In genomic region chr3:56921573-56922571, GRCh38 we compare ENCODE assay signal across 1 cellular context.
TF ChIP-seq lines count a peak whose summit lies in the region.

No MANE protein-coding gene starts in this region.

TF ChIP-seq in IMR-90, 13 proteins besides CTCF, POLR2A, EP300 and RAD21:
- TF ChIP-seq CHD1 (IDR thresholded peaks at IDR 0.05; ENCODE audit: low read depth, low read length) (no peak), RFX5 (IDR thresholded peaks at IDR 0.05; ENCODE audit: low read depth, low read length) (no peak), MAFK (IDR thresholded peaks at IDR 0.05; ENCODE audit: low read depth, low read length) (no peak), FOS (IDR thresholded peaks at IDR 0.05; ENCODE audit: low read depth, low read length) (no peak), CEBPB (IDR thresholded peaks at IDR 0.05; ENCODE audit: low read depth, low read length) (no peak), MAZ (IDR thresholded peaks at IDR 0.05; ENCODE audit: borderline replicate concordance, low read depth, low read length) (no peak), MXI1 (IDR thresholded peaks at IDR 0.05; ENCODE audit: borderline replicate concordance, low read depth, low read length) (no peak), BHLHE40 (IDR thresholded peaks at IDR 0.05; ENCODE audit: low read depth, low read length) (no peak), RCOR1 (IDR thresholded peaks at IDR 0.05; ENCODE audit: insufficient replicate concordance, low read length) (no peak), NFE2L2 (IDR thresholded peaks at IDR 0.05; ENCODE audit: low read depth, low read length) (no peak), SMC3 (IDR thresholded peaks at IDR 0.05; ENCODE audit: low read depth, low read length) (no peak)
- TF ChIP-seq, protein P1, sequence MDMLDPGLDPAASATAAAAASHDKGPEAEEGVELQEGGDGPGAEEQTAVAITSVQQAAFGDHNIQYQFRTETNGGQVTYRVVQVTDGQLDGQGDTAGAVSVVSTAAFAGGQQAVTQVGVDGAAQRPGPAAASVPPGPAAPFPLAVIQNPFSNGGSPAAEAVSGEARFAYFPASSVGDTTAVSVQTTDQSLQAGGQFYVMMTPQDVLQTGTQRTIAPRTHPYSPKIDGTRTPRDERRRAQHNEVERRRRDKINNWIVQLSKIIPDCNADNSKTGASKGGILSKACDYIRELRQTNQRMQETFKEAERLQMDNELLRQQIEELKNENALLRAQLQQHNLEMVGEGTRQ (IDR thresholded peaks at IDR 0.05; ENCODE audit: low read depth, low read length), result no peak
- TF ChIP-seq, protein P2, sequence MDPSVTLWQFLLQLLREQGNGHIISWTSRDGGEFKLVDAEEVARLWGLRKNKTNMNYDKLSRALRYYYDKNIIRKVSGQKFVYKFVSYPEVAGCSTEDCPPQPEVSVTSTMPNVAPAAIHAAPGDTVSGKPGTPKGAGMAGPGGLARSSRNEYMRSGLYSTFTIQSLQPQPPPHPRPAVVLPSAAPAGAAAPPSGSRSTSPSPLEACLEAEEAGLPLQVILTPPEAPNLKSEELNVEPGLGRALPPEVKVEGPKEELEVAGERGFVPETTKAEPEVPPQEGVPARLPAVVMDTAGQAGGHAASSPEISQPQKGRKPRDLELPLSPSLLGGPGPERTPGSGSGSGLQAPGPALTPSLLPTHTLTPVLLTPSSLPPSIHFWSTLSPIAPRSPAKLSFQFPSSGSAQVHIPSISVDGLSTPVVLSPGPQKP (IDR thresholded peaks at IDR 0.05; ENCODE audit: borderline replicate concordance, low read depth, low read length), result no peak
TF ChIP-seq in IMR-90: peak in this region for 0.
